ENCODE assay signal across 22 cellular contexts in the genomic region with DNA sequence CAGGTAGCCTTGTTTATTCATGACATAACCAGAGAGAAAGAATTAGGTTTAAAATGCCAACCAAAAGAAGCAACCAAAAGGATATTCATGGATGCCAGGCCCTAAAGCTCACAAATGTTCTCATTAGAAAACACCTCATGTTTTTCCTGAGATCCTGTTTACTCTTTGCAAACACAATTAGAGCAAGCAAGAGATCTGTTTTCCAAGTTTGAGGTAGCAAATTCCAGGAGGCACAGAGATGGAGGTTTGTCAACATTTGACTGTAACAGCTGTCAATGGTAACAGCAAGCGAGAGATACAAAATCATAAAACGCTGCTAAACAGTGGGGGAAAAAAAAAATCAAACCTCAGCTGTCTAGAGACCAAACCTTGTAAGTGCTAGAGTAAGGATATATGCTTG.
"Had no signal": no experiment of that assay in that cellular context is flagged by ENCODE, and none has a peak within 500 bp of the region (broad histone marks: within the 10 kb centered on the region; RNA-seq: fewer than 3 reads in every experiment).

No MANE protein-coding gene starts in this region.

- H3K27me3 Mint-ChIP-seq: activated B cell treated with CpG ODN at 0.5 μM for 24 hours; activated naive CD4-positive, alpha-beta T cell treated with anti-CD3 and anti-CD28 coated beads, Interleukin-2, amount 10 ng/mL, durations not matched to agents 7 days and 5 days; natural killer cell treated with Interleukin-12 subunit alpha and Interleukin-12 subunit beta and Interleukin-15 and Interleukin-18, amount 100 ng/mL, for 72 hours; stimulated activated memory B cell treated with anti-CD40 and anti-IgM and Interleukin-4, amounts not matched to agents 10 μg/mL and 1 μg/mL and 100 μg/mL, for 72 hours had no signal

- H3K4me2 ChIP-seq: smooth muscle cell had no signal

- H3K4me1 ChIP-seq: foreskin keratinocyte, pancreas, uterus had no signal

- H3K27ac Mint-ChIP-seq: activated B cell treated with CpG ODN at 0.5 μM for 24 hours; activated naive CD4-positive, alpha-beta T cell treated with anti-CD3 and anti-CD28 coated beads, Interleukin-2, amount 10 ng/mL, durations not matched to agents 7 days and 5 days; immature natural killer cell; stimulated activated memory B cell treated with anti-CD40 and anti-IgM and Interleukin-4, amounts not matched to agents 10 μg/mL and 1 μg/mL and 100 μg/mL, for 72 hours had no signal

- H3K36me3 ChIP-seq: left ventricle myocardium inferior, pancreas, uterus had no signal

- H3K27me3 ChIP-seq: foreskin keratinocyte, pancreas, stomach, uterus had no signal

- H3K4me1 Mint-ChIP-seq: activated naive CD4-positive, alpha-beta T cell treated with anti-CD3 and anti-CD28 coated beads, Interleukin-2, amount 10 ng/mL, durations not matched to agents 7 days and 5 days had no signal

- H3K9me3 Mint-ChIP-seq: immature natural killer cell had no signal

- DNase-seq: activated B cell treated with CpG ODN at 0.5 μM for 24 hours; activated CD4-positive, alpha-beta T cell treated with anti-CD3 and anti-CD28 coated beads for 4 hours; activated CD4-positive, alpha-beta T cell treated with anti-CD3 and anti-CD28 coated beads, Interleukin-2, amount 50 U/mL, for 48 hours; activated CD8-positive, alpha-beta memory T cell treated with anti-CD3 and anti-CD28 coated beads, Interleukin-2, amount 50 U/mL, for 48 hours; activated naive CD4-positive, alpha-beta T cell treated with anti-CD3 and anti-CD28 coated beads, Interleukin-2, amount 10 ng/mL, durations not matched to agents 7 days and 5 days; activated T-cell treated with anti-CD3 and anti-CD28 coated beads, Interleukin-2, amount 50 U/mL, for 48 hours; amygdala; cerebellar nuclear complex; foreskin keratinocyte; immature natural killer cell; left ventricle myocardium inferior; mammary epithelial cell; pancreas; stimulated activated CD4-positive, alpha-beta T cell treated with anti-CD3 and anti-CD28 coated beads, Interleukin-15, amount 100 ng/mL, for 24 hours; stomach; T-helper 9 cell; trophoblast cell; uterus had no signal

- H3K9me3 ChIP-seq: left ventricle myocardium inferior, pancreas, stomach, uterus had no signal

- H3K36me3 Mint-ChIP-seq: activated naive CD4-positive, alpha-beta T cell treated with anti-CD3 and anti-CD28 coated beads, Interleukin-2, amount 10 ng/mL, durations not matched to agents 7 days and 5 days; natural killer cell treated with Interleukin-12 subunit alpha and Interleukin-12 subunit beta and Interleukin-15 and Interleukin-18, amount 100 ng/mL, for 72 hours; stimulated activated memory B cell treated with anti-CD40 and anti-IgM and Interleukin-4, amounts not matched to agents 10 μg/mL and 1 μg/mL and 100 μg/mL, for 72 hours had no signal

- H3K4me3 ChIP-seq: coronary artery, left ventricle myocardium inferior, pancreas, smooth muscle cell, stomach, uterus had no signal

- H3K27ac ChIP-seq: coronary artery, foreskin keratinocyte, left ventricle myocardium inferior, pancreas, stomach, uterus had no signal

- H3K4me3 Mint-ChIP-seq: activated B cell treated with CpG ODN at 0.5 μM for 24 hours; activated naive CD4-positive, alpha-beta T cell treated with anti-CD3 and anti-CD28 coated beads, Interleukin-2, amount 10 ng/mL, durations not matched to agents 7 days and 5 days; immature natural killer cell; natural killer cell treated with Interleukin-12 subunit alpha and Interleukin-12 subunit beta and Interleukin-15 and Interleukin-18, amount 100 ng/mL, for 72 hours; stimulated activated memory B cell treated with anti-CD40 and anti-IgM and Interleukin-4, amounts not matched to agents 10 μg/mL and 1 μg/mL and 100 μg/mL, for 72 hours had no signal
